In the genomic region with DNA sequence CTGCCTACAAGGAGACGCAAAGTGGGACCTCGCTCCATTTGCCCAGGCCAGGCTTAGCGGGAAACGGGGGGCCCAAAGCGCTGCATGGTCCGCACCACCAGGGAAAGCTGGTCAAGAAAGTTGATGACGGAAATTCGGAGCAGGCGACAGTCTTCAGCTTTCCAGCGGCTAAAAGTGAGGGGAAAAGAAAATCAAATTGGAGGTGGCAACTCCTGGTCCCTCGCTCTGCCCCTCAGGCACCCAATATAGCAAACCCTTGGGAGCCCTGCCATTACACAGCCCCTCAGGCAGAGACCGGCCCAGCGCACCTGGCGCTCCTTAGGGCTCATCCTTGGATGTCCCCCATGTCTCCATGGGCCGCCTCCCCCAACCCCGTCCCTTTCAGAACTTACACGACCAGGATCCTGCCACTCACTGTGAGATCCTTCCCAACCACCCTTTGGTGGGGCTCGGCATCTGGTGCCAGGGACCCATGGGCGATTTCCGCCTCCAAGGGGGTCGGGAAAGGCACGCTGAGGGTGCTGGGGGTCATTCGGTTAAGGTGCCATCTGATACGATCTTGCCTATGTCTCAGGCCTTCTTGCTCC, we compare ENCODE assay signal across 8 cellular contexts. TPM values are rescaled to one million over a fixed set of nuclear protein-coding genes. Genes with fewer than 3 reads are reported as not detected.
DNase-seq lines count a peak whose midpoint lies in the region; ATAC-seq and TF ChIP-seq lines count a peak whose summit lies in the region.

No MANE protein-coding gene starts in this region.

- in situ Hi-C loops in Panc1 (cut with HindIII; ENCODE audit: low pct_unique_long_range_greater_than_20kb, low sequenced_read_pairs), result no loop called here

- peaks cover 5% of the 10 kb centered on the region for H3K79me1 ChIP-seq in trophoblast cell (ENCODE audit: low read length)

- no peak overlapping the region for H2BK120ac ChIP-seq in trophoblast cell (ENCODE audit: insufficient read depth, low read length, poor library complexity)

- no peak overlapping the region for H3K23ac ChIP-seq in trophoblast cell (ENCODE audit: low read length)

- H3K36me3 ChIP-seq in DOHH2 (ENCODE audit: control insufficient read depth, low read length), result no peaks in the 10 kb centered on the region
- H3K36me3 ChIP-seq in Panc1 (ENCODE audit: control insufficient read depth, insufficient read depth, low read length), result no peaks in the 10 kb centered on the region
- peaks cover 10 to 11% of the 10 kb centered on the region in 2 experiments for H3K36me3 ChIP-seq in trophoblast cell (ENCODE audit: control insufficient read depth in 1 of 2, insufficient read depth in 2 of 2, low read length in 2 of 2)

- H2BK12ac ChIP-seq in trophoblast cell (ENCODE audit: low read length), result no peak overlapping the region

- H3K79me2 ChIP-seq in DOHH2 (ENCODE audit: control insufficient read depth, low read length) (peaks cover 8% of the 10 kb centered on the region), trophoblast cell (ENCODE audit: control insufficient read depth, insufficient read depth, low read length, poor library complexity) (no peaks in the 10 kb centered on the region)

- DNase-seq in Panc1 (ENCODE audit: low read depth, low spot score) (no peak), epithelial cell of proximal tubule (ENCODE audit: low read depth) (no peak), trophoblast cell (no peak), NCI-H2227 (lab: John Stamatoyannopoulos, UW; ENCODE audit: unreplicated experiment) (no peak), cerebellar cortex (ENCODE audit: low spot score) (no peak), NCI-H1417 treated with DMSO at 0.1 percent for 48 hours (lab: John Stamatoyannopoulos, UW) (no peak)

- H3K18ac ChIP-seq in trophoblast cell (ENCODE audit: low read length), result no peak overlapping the region

- peak overlapping the region; percentile 49 for H2AK5ac ChIP-seq in trophoblast cell (ENCODE audit: low read length)

- no peak overlapping the region for H4K8ac ChIP-seq in trophoblast cell (ENCODE audit: low read depth, low read length)

- H2AFZ ChIP-seq in trophoblast cell (ENCODE audit: insufficient read depth, low read length, poor library complexity), result no peak overlapping the region

- TF ChIP-seq CTCF in DOHH2 (IDR thresholded peaks at IDR 0.05; ENCODE audit: low read depth, low read length, poor library complexity, severe bottlenecking), result no peak
- TF ChIP-seq CTCF in Panc1 (IDR thresholded peaks at IDR 0.05), result no peak
- no peak for TF ChIP-seq CTCF in epithelial cell of proximal tubule (conservative IDR thresholded peaks at IDR 0.05; ENCODE audit: low read depth, low read length)

- ATAC-seq in Panc1 (0 out of 2 replicates have a peak, but pooled peaks have one; percentile 9), esophagus mucosa (no peak)

- H3K4me2 ChIP-seq in DOHH2 (ENCODE audit: low read length), result peak overlapping the region; percentile 94
- peak overlapping the region; percentile 80 for H3K4me2 ChIP-seq in trophoblast cell (ENCODE audit: low read length)

- H2BK5ac ChIP-seq in trophoblast cell (ENCODE audit: low read depth, low read length, poor library complexity), result no peak overlapping the region

- H3K27ac ChIP-seq in DOHH2 (ENCODE audit: low read depth, low read length) (no peak overlapping the region), Panc1 (ENCODE audit: low read length) (peak overlapping the region; percentile 84), trophoblast cell (ENCODE audit: low read depth, low read length) (no peak overlapping the region)

- H3K9me2 ChIP-seq in DOHH2 (replicated peaks; ENCODE audit: control insufficient read depth, low read length), result no peaks in the 10 kb centered on the region

- no peak overlapping the region for H3K14ac ChIP-seq in trophoblast cell (ENCODE audit: low read length)

- no peak overlapping the region for H4K91ac ChIP-seq in trophoblast cell (ENCODE audit: low read depth, low read length)

- H3K27me3 ChIP-seq in DOHH2 (ENCODE audit: control insufficient read depth, low read length) (no peaks in the 10 kb centered on the region), Panc1 (ENCODE audit: control insufficient read depth, insufficient read depth, low read length) (no peaks in the 10 kb centered on the region), trophoblast cell (ENCODE audit: insufficient read depth, low read length) (no peaks in the 10 kb centered on the region)

- H3F3A ChIP-seq in DOHH2 (ENCODE audit: control insufficient read depth, insufficient read depth), result peaks cover 2% of the 10 kb centered on the region

- H3K9ac ChIP-seq in trophoblast cell (ENCODE audit: low read length), result no peak overlapping the region

- CTCF ChIA-PET in Panc1 (lab: Charles Lee), result interaction anchor here (0.6 to 1.2 kb wide), 3 partner anchors 13 to 105 kb away, joined by 3 to 6 read pairs (median 3); partner anchors contain the start of gene SLC10A3

- BruUV-seq in Panc1 (replicated peaks; lab: Mats Ljungman, UMichigan), result TSS peak; percentile 100

- peak overlapping the region; percentile 77 for H4K12ac ChIP-seq in trophoblast cell (ENCODE audit: low read depth, low read length)

- H3K9me3 ChIP-seq in DOHH2 (ENCODE audit: control insufficient read depth, insufficient read depth, low read length) (no peaks in the 10 kb centered on the region), Panc1 (ENCODE audit: control insufficient read depth, insufficient read depth, low read depth, low read length) (no peaks in the 10 kb centered on the region), trophoblast cell (ENCODE audit: insufficient read depth, low read depth, low read length) (no peaks in the 10 kb centered on the region)

- no CpG with 5 or more reads among the region's 24 CpGs for WGBS in trophoblast cell (ENCODE audit: extremely low coverage, insufficient coverage, insufficient read length)

- H3K4me1 ChIP-seq in DOHH2 (ENCODE audit: control insufficient read depth, low read length), result peaks cover 42% of the 10 kb centered on the region
- H3K4me1 ChIP-seq in Panc1 (ENCODE audit: control insufficient read depth, insufficient read depth, low read length), result peaks cover 18% of the 10 kb centered on the region
- peaks cover 5% of the 10 kb centered on the region in 2 experiments for H3K4me1 ChIP-seq in trophoblast cell (ENCODE audit: control insufficient read depth in 1 of 2, insufficient read depth in 2 of 2, low read length in 2 of 2)

- H4K20me1 ChIP-seq in DOHH2 (ENCODE audit: control insufficient read depth, insufficient read depth, low read depth, low read length), result no peaks in the 10 kb centered on the region

- POLR2A ChIA-PET in Panc1 (lab: Charles Lee), result interaction anchor here (0.6 kb wide), 1 partner anchor 21 kb away, joined by 11 read pairs; no protein-coding TSS in a partner anchor

- no peak overlapping the region for H3K4ac ChIP-seq in trophoblast cell (ENCODE audit: low read depth, low read length)

- H3K4me3 ChIP-seq in DOHH2 (ENCODE audit: low read length), result peak overlapping the region; percentile 81
- peak overlapping the region; percentile 65 to 70 for H3K4me3 ChIP-seq in Panc1 (ENCODE audit: low read depth in 2 of 2, low read length in 2 of 2)
- peak overlapping the region; percentile 49 for H3K4me3 ChIP-seq in epithelial cell of proximal tubule (ENCODE audit: low read depth, low read length)
- peak overlapping the region; percentile 67 for H3K4me3 ChIP-seq in trophoblast cell (ENCODE audit: low read depth, low read length)

- intact Hi-C loops in Panc1 (cut with micrococcal nuclease; ENCODE audit: unreplicated experiment), result no loop called here

RNA-seq across cellular contexts. Expression of gene LAGE3, which starts 1.1 kb away (rescaled TPM):
- total RNA-seq in Panc1 (2021; ENCODE audit: unreplicated experiment) (175 TPM), epithelial cell of proximal tubule (23.0 and 28.4 TPM in 2 replicates), esophagus mucosa (15.1 TPM)
- polyA plus RNA-seq in Panc1 (2012; ENCODE audit: insufficient read length), result 304 TPM
- polyA plus RNA-seq in trophoblast cell (2013), result 20.9 and 21.3 TPM in 2 replicates

RNA-seq across cellular contexts. Expression of gene UBL4A, which starts 8.4 kb away (rescaled TPM):
- total RNA-seq in Panc1 (2021; ENCODE audit: unreplicated experiment) (65.4 TPM), epithelial cell of proximal tubule (39.4 and 65.5 TPM in 2 replicates), esophagus mucosa (32.3 TPM)
- polyA plus RNA-seq in Panc1 (2012; ENCODE audit: insufficient read length), result 96.8 TPM
- 19.4 and 19.6 TPM in 2 replicates for polyA plus RNA-seq in trophoblast cell (2013)

RNA-seq across cellular contexts. Expression of gene SLC10A3, which starts 12.4 kb away (rescaled TPM):
- total RNA-seq in Panc1 (2021; ENCODE audit: unreplicated experiment), result 64.1 TPM
- polyA plus RNA-seq in Panc1 (2012; ENCODE audit: insufficient read length), result 92.1 TPM
- 26.1 and 29.1 TPM in 2 replicates for total RNA-seq in epithelial cell of proximal tubule
- polyA plus RNA-seq in trophoblast cell (2013), result 32.8 and 34.6 TPM in 2 replicates
- 20.6 TPM for total RNA-seq in esophagus mucosa

RNA-seq across cellular contexts. Expression of gene PLXNA3, which starts 19.9 kb away (rescaled TPM):
- total RNA-seq in Panc1 (2021; ENCODE audit: unreplicated experiment) (128 TPM), epithelial cell of proximal tubule (5.9 and 14.6 TPM in 2 replicates), esophagus mucosa (7.1 TPM)
- 155 TPM for polyA plus RNA-seq in Panc1 (2012; ENCODE audit: insufficient read length)
- polyA plus RNA-seq in trophoblast cell (2013), result 43.5 and 48.7 TPM in 2 replicates

RNA-seq across cellular contexts. Expression of gene FAM50A, which starts 34.0 kb away (rescaled TPM):
- 225 TPM for total RNA-seq in Panc1 (2021; ENCODE audit: unreplicated experiment)
- 389 TPM for polyA plus RNA-seq in Panc1 (2012; ENCODE audit: insufficient read length)
- 51.1 and 74.1 TPM in 2 replicates for total RNA-seq in epithelial cell of proximal tubule
- polyA plus RNA-seq in trophoblast cell (2013), result 90.4 and 92.5 TPM in 2 replicates
- 17.9 TPM for total RNA-seq in esophagus mucosa
